25 cellular contexts compared by ENCODE assay signal in genomic region chr17:3622977-3623594, GRCh38.
"Had no signal": no experiment of that assay in that cellular context is flagged by ENCODE, and none has a peak within 500 bp of the region (broad histone marks: within the 10 kb centered on the region; RNA-seq: fewer than 3 reads in every experiment).

No MANE protein-coding gene starts in this region.

- H3K4me1 ChIP-seq: colonic mucosa, gastroesophageal sphincter, prostate gland, sigmoid colon, spleen, tibial artery had no signal

- H3K9me3 ChIP-seq: colonic mucosa, gastroesophageal sphincter, heart right ventricle, prostate gland, sigmoid colon, testis, tibial artery had no signal

- DNase-seq: colonic mucosa; effector CD8-positive, alpha-beta T cell; endodermal cell; foreskin fibroblast; heart right ventricle; hippocampal formation; immature natural killer cell; islet precursor cell; kidney glomerular epithelial cell; left colon; naive B cell; right cardiac atrium; sigmoid colon; spleen; stimulated activated CD4-positive, alpha-beta T cell treated with anti-CD3 and anti-CD28 coated beads, Interleukin-4, amount 100 ng/mL, for 4 hours; stimulated activated naive CD8-positive, alpha-beta T cell treated with anti-CD3 and anti-CD28 coated beads, Interleukin-15, Interleukin-2, amounts not matched to agents 100 U/mL and 50 U/mL, for 24 hours; substantia nigra; testis; tibial artery had no signal

- H3K27ac ChIP-seq: colonic mucosa, epithelial cell of prostate, gastroesophageal sphincter, heart right ventricle, prostate gland, sigmoid colon, skin epidermis, spleen, testis, tibial artery had no signal

- H3K4me3 ChIP-seq: colonic mucosa, gastroesophageal sphincter, heart right ventricle, lung, prostate gland, sigmoid colon, skin epidermis, spleen, testis, tibial artery had no signal

- ATAC-seq: gastroesophageal sphincter; left colon; stimulated activated memory B cell treated with anti-CD40 and anti-IgM and Interleukin-4, amounts not matched to agents 10 μg/mL and 1 μg/mL and 100 μg/mL, for 72 hours; stimulated activated naive CD8-positive, alpha-beta T cell treated with anti-CD3 and anti-CD28 coated beads, Interleukin-15, Interleukin-2, amounts not matched to agents 100 U/mL and 50 U/mL, for 24 hours had no signal

- H3K27me3 ChIP-seq: colonic mucosa, gastroesophageal sphincter, heart right ventricle, sigmoid colon, spleen, testis, tibial artery had no signal
